7 cellular contexts compared by ENCODE assay signal in the genomic region with DNA sequence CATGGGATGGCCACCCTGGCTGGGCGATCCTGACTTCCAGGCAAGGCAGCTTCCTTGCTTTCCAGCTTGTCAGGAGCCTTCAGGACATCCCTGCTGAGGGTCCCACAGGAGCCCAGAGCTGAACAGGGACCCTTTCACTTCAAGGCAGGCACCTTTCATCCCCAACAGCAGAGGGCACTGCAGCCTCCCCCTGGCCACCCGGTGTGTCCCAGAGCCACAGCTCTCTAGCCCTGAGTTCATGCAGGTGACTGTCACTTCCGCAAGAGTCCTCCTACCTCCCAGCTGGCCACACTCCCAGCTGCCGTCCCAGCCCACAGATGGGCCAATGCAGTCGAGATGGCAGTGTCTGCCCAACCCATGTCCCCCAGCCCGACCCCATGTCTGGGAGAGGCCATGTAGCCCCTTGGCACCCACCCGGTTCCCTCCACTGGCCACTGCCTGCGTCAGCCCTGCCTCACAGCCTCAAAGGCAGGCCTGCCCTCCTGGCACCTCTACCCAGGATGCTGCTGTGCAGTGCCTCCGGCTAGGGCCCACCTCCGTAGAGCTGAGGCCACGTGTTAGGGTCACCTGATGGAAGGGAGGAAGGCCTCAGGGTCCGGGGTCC.
A peak's percentile ranks its signal among the peaks of the same experiment; 100 is the strongest.
DNase-seq lines count a peak whose midpoint lies in the region; ATAC-seq, FAIRE-seq and TF ChIP-seq lines count a peak whose summit lies in the region.
"Not testable (repeated sequence)": the region's sequence is repeated elsewhere in the genome, so short reads cannot be mapped to it uniquely, and the experiment has no call there.

No MANE protein-coding gene starts in this region.

- not testable (repeated sequence) for H3K4me3 ChIP-seq in GM12865 (ENCODE audit: low read depth, low read length); GM23338; NB4 (ENCODE audit: low read depth, low read length); K562; HepG2 (replicated peaks in 1 of 3; ENCODE audit: insufficient read depth in 1 of 3, low read depth in 2 of 3, low read length in 3 of 3)

- not testable (repeated sequence) for H3K9me2 ChIP-seq in GM23338 (ENCODE audit: insufficient read depth)

- H4K20me1 ChIP-seq in GM23338 (replicated peaks; ENCODE audit: insufficient read depth); K562 (replicated peaks; ENCODE audit: control insufficient read depth, insufficient read depth, low read length); HepG2 (ENCODE audit: insufficient read depth, low read length): not testable (repeated sequence)

- H3K79me2 ChIP-seq in GM23338 (replicated peaks; ENCODE audit: insufficient read depth); K562 (ENCODE audit: control insufficient read depth, insufficient read depth, low read length); HepG2 (ENCODE audit: insufficient read depth, low read length): not testable (repeated sequence)

- not testable (repeated sequence) for H3K36me3 Mint-ChIP-seq in GM23338 (ENCODE audit: low read depth)

- not testable (repeated sequence) for H3K27ac Mint-ChIP-seq in GM23338

- not testable (repeated sequence) for FAIRE-seq in K562 (lab: Jason Lieb, UNC); HepG2 (lab: Jason Lieb, UNC)

- not testable (repeated sequence) for ATAC-seq in GM23338, K562, HepG2

- TF ChIP-seq RAD21 in K562 (CRISPR knock-in tag; conservative IDR thresholded peaks at IDR 0.05 in 1 of 2, IDR thresholded peaks at IDR 0.05 in 1 of 2); HepG2 (CRISPR knock-in tag; IDR thresholded peaks at IDR 0.05): not testable (repeated sequence)

- peak; percentile 15 for DNase-seq in GM12865 (ENCODE audit: low read depth)
- peak; percentile 5 for DNase-seq in GM23338 (ENCODE audit: low spot score)
- not testable (repeated sequence) for DNase-seq in NB4 (ENCODE audit: low read depth); K562 (ENCODE audit: extremely low read depth in 1 of 4, low spot score in 3 of 4)
- peak; percentile 34 for DNase-seq in RPMI8226
- peak; percentile 6 for DNase-seq in HepG2 (ENCODE audit: low spot score)

- not testable (repeated sequence) for TF ChIP-seq POLR2A in NB4 (IDR thresholded peaks at IDR 0.05; ENCODE audit: extremely low read depth, insufficient read length); K562 (conservative IDR thresholded peaks at IDR 0.05); HepG2 (IDR thresholded peaks at IDR 0.05; ENCODE audit: insufficient read depth in 1 of 2, low read depth in 2 of 2, low read length in 2 of 2)

- POLR2A ChIA-PET in K562 (lab: Yijun Ruan, JAX); HepG2 (lab: Yijun Ruan, JAX): not testable (repeated sequence)

- not testable (repeated sequence) for H3K4me1 ChIP-seq in GM23338 (ENCODE audit: insufficient read depth); K562 (replicated peaks in 1 of 2; ENCODE audit: control insufficient read depth in 2 of 2, insufficient read depth in 2 of 2, low read length in 2 of 2); HepG2 (ENCODE audit: insufficient read depth, low read length)

- intact Hi-C loops in K562 (cut with micrococcal nuclease); HepG2 (cut with micrococcal nuclease; ENCODE audit: unreplicated experiment): not testable (repeated sequence)

- H3K9me3 Mint-ChIP-seq in GM23338: peaks cover 10% of the 10 kb centered on the region; the same call in 1 of the 3 replicates

- not testable (repeated sequence) for H3K27ac ChIP-seq in C4-2B; GM23338 (ENCODE audit: low read depth); K562 (ENCODE audit: extremely low read depth, low read depth, low read length); HepG2 (ENCODE audit: extremely low read length, insufficient read depth, low read length)

- not testable (repeated sequence) for H3K36me3 ChIP-seq in GM23338 (ENCODE audit: insufficient read depth); K562 (ENCODE audit: control insufficient read depth, insufficient read depth, low read length); HepG2 (replicated peaks in 1 of 2; ENCODE audit: control insufficient read depth in 1 of 2, insufficient read depth in 2 of 2, low read length in 2 of 2)

- H3K9me3 ChIP-seq in K562 (replicated peaks; ENCODE audit: control insufficient read depth, insufficient read depth, low read depth, low read length); HepG2 (ENCODE audit: low read length): not testable (repeated sequence)

- not testable (repeated sequence) for BruUV-seq in K562 (replicated peaks; lab: Mats Ljungman, UMichigan); HepG2 (replicated peaks; lab: Mats Ljungman, UMichigan)

- TF ChIP-seq CTCF in C4-2B (conservative IDR thresholded peaks at IDR 0.05) (peak; percentile 11; the same call in 1 of the 2 replicates), GM23338 (conservative IDR thresholded peaks at IDR 0.05; ENCODE audit: low read depth in 2 of 2) (peak; percentile 12 to 57; a peak in 3 of 4 replicates), NB4 (IDR thresholded peaks at IDR 0.05; ENCODE audit: low read depth, low read length) (peak; percentile 20), K562 (IDR thresholded peaks at IDR 0.05 in 2 of 3, conservative IDR thresholded peaks at IDR 0.05 in 1 of 3; ENCODE audit: insufficient read depth in 2 of 3, low read depth in 1 of 3, low read length in 3 of 3) (peak in 2 of 3 experiments; percentile 12; a peak in 1 of 6 replicates), HepG2 (CRISPR knock-in tag; IDR thresholded peaks at IDR 0.05) (peak; percentile 60)
- not testable (repeated sequence) for TF ChIP-seq CTCF in GM12865 (IDR thresholded peaks at IDR 0.05; ENCODE audit: insufficient read depth, low read depth, low read length, missing control alignments)

- H2AFZ ChIP-seq in GM23338; K562 (ENCODE audit: low read depth, low read length); HepG2 (ENCODE audit: low read length): not testable (repeated sequence)

- in situ Hi-C loops in K562 (cut with MboI): loop anchor here (5.0 to 25.0 kb wide), 2 partner anchors 46 to 364 kb away; no protein-coding TSS in a partner anchor
- in situ Hi-C loops in HepG2 (cut with HindIII; ENCODE audit: extremely low pct_ligation_motif_present, low pct_unique_long_range_greater_than_20kb): not testable (repeated sequence)

- not testable (repeated sequence) for H3F3A ChIP-seq in GM23338 (replicated peaks; ENCODE audit: low read depth)

- WGBS in K562 (ENCODE audit: insufficient coverage, low coverage, missing lambda C conversion rate): 0% methylated on average over 4 of the region's 12 CpGs
- WGBS in HepG2 (ENCODE audit: low lambda C conversion rate): 37% methylated on average over 6 of the region's 12 CpGs

- H3K9ac ChIP-seq in K562 (ENCODE audit: insufficient read depth in 1 of 2, low read depth in 2 of 2, low read length in 2 of 2); HepG2 (ENCODE audit: insufficient read depth, low read depth, low read length): not testable (repeated sequence)

- CTCF ChIA-PET in K562 (lab: Yijun Ruan, JAX; ENCODE audit: low intra/inter-chr PET ratio); HepG2 (lab: Yijun Ruan, JAX; ENCODE audit: low intra/inter-chr PET ratio, low total read pairs): not testable (repeated sequence)

- not testable (repeated sequence) for H3K27me3 Mint-ChIP-seq in GM23338 (ENCODE audit: insufficient read depth, low read depth, poor library complexity)

- not testable (repeated sequence) for H3K4me2 ChIP-seq in GM23338; K562 (ENCODE audit: insufficient read depth, low read length); HepG2 (ENCODE audit: low read depth, low read length)

- not testable (repeated sequence) for H3K4me3 Mint-ChIP-seq in GM23338

- TF ChIP-seq EP300 in K562 (IDR thresholded peaks at IDR 0.05; ENCODE audit: low read length); HepG2 (IDR thresholded peaks at IDR 0.05; ENCODE audit: low read depth in 2 of 2, low read length in 2 of 2); HepG2 (CRISPR knock-in tag; IDR thresholded peaks at IDR 0.05; ENCODE audit: borderline replicate concordance): not testable (repeated sequence)

- not testable (repeated sequence) for H3K9me1 ChIP-seq in K562 (ENCODE audit: control insufficient read depth, insufficient read depth, low read length)

- H3K4me1 Mint-ChIP-seq in GM23338: not testable (repeated sequence)

- not testable (repeated sequence) for H3K27me3 ChIP-seq in GM23338 (ENCODE audit: insufficient read depth); K562 (ENCODE audit: control insufficient read depth in 2 of 2, insufficient read depth in 2 of 2, low read length in 2 of 2); HepG2 (ENCODE audit: control insufficient read depth in 1 of 2, insufficient read depth in 2 of 2, low read length in 2 of 2)

TF ChIP-seq in HepG2, 621 proteins besides CTCF, POLR2A, EP300 and RAD21 (continues in another document):
- TF ChIP-seq STAG1 (CRISPR knock-in tag; IDR thresholded peaks at IDR 0.05): peak; percentile 46
- TF ChIP-seq GABPB1 (CRISPR knock-in tag; IDR thresholded peaks at IDR 0.05): peak; percentile 68
- not testable (repeated sequence) for TF ChIP-seq GABPA (IDR thresholded peaks at IDR 0.05; ENCODE audit: low read depth, low read length)
- TF ChIP-seq GABPA (CRISPR knock-in tag; IDR thresholded peaks at IDR 0.05; ENCODE audit: low read depth): 0 out of 2 replicates have a peak, but pooled peaks have one; percentile 25
- TF ChIP-seq, protein P1, sequence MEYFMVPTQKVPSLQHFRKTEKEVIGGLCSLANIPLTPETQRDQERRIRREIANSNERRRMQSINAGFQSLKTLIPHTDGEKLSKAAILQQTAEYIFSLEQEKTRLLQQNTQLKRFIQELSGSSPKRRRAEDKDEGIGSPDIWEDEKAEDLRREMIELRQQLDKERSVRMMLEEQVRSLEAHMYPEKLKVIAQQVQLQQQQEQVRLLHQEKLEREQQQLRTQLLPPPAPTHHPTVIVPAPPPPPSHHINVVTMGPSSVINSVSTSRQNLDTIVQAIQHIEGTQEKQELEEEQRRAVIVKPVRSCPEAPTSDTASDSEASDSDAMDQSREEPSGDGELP (IDR thresholded peaks at IDR 0.05; ENCODE audit: borderline replicate concordance, low read depth): peak; percentile 10; the same call in 1 of the 2 replicates
